In the genomic region with DNA sequence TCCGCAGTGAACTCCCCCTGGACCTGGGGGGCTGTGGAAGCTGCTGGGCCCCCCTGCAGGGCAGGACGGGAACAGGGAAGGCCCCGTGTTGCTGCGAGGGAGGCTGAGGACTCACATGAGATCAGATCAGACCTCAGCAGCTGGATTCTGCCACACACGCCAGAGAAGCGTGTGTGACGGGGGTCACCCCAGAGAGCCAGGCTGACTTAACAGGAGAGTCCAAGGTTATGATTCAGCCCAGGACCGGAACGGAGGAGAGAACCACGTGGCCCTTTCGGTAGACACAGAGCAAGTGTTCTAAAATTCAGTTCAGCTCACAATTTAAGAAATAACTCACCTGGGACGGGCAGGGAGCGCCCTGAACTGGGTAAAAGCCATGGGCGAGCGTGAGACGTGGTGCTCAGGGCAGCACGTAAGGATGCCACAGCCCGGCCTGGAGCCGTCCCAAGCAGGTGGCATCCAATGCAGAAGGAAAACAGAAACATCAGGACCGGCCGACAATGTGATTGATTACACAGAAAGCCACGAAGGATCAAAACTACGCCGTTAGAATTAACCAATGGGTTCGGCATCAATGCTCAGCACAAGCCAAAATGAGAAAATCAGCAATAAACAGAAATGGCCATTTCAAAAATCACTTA, we compare ENCODE assay signal across 1 cellular context.
TF ChIP-seq lines count a peak whose summit lies in the region.

No MANE protein-coding gene starts in this region.

TF ChIP-seq in GM23338, 12 proteins besides CTCF, POLR2A, EP300 and RAD21 (continued from another document):
- no peak for TF ChIP-seq EZH2phosphoT487 (IDR thresholded peaks at IDR 0.05; ENCODE audit: unreplicated experiment)
- TF ChIP-seq EZH2 (IDR thresholded peaks at IDR 0.05; ENCODE audit: low read depth, unreplicated experiment), result no peak
- TF ChIP-seq POLR2AphosphoS5 (IDR thresholded peaks at IDR 0.05; ENCODE audit: low read depth), result no peak
